ENCODE assay signal across 11 cellular contexts in the genomic region with DNA sequence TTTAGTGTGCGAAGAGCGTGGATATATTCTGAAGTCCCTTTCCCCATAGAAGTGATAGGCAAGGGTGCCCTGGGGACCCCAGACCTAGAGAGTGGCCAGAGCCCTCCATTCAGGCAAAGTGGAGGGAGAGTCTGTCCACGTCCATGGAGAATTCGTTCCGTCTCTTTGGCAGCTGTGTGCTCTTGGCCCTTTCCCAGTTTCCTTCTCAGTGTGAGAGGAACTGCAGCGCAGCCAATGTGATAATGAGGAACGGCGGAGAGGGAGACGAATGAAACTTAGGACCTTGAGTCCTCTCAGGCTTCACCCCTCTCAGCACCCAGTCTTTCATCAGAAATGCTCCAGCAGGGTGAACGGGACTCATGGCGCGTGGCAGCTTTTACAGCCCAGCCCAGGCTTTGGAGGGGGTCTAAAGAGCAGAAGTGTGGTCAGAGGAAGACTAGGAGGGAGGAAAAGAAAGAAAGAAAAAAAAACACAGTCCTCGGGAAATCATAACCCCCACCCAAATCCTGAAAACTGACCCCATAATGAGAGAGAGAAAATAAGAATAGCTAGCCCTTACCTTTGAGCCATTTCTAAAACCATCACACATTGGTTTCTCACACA.
DNase-seq lines count a peak whose midpoint lies in the region; ATAC-seq and TF ChIP-seq lines count a peak whose summit lies in the region.
"Had no signal": no experiment of that assay in that cellular context is flagged by ENCODE, and none has a peak within 500 bp of the region (broad histone marks: within the 10 kb centered on the region; RNA-seq: fewer than 3 reads in every experiment).

No MANE protein-coding gene starts in this region.

- peak overlapping the region; percentile 76 to 94 (median 90) for H3K27ac Mint-ChIP-seq in immature natural killer cell

- in situ Hi-C loops in GM23248 (cut with MboI), result loop anchor here (10.0 kb wide), 2 partner anchors 123 to 223 kb away; partner anchors contain the start of gene CABLES1

- H3K79me2 ChIP-seq in GM23248 (ENCODE audit: insufficient read depth), result no peaks in the 10 kb centered on the region

- DNase-seq in GM23248, result no peak
- peak in 29 of 56 donors; percentile 1 to 53 (median 21) for DNase-seq in amygdala (lab: John Stamatoyannopoulos, UW)
- no peak for DNase-seq in immature natural killer cell
- DNase-seq in sigmoid colon, result peak; percentile 80
- no peak for DNase-seq in NCI-H69 (lab: John Stamatoyannopoulos, UW)
- DNase-seq in cerebellum (ENCODE audit: low spot score), result no peak
- DNase-seq: amniotic stem cell, DMS153, NCI-H1436 treated with DMSO at 0.1 percent for 48 hours had no signal

- H3K4me3 ChIP-seq in GM23248 (no peak overlapping the region), sigmoid colon (peak overlapping the region in 1 of 4 donors; percentile 8)

- ATAC-seq in HG02571 (IDR thresholded peaks at IDR 0.05; ENCODE audit: unreplicated experiment) (no peak), GM18907 (IDR thresholded peaks at IDR 0.05; ENCODE audit: unreplicated experiment) (no peak)

- peaks cover 0 to 6% (median 2%) of the 10 kb centered on the region in 3 donors for H3K27me3 Mint-ChIP-seq in immature natural killer cell (ENCODE audit: low read depth in 3 of 3)

- peaks cover 4 to 21% (median 17%) of the 10 kb centered on the region in 3 donors for H3K36me3 Mint-ChIP-seq in immature natural killer cell

- TF ChIP-seq EP300 in sigmoid colon (IDR thresholded peaks at IDR 0.05), result no peak

- H3K9ac ChIP-seq in GM23248, result no peak overlapping the region

- H3K4me1 Mint-ChIP-seq in immature natural killer cell, result peaks cover 45 to 48% of the 10 kb centered on the region in 2 donors

- peaks cover 20% of the 10 kb centered on the region for H3F3A ChIP-seq in GM23248 (ENCODE audit: insufficient read depth)

- H3K4me3 Mint-ChIP-seq in immature natural killer cell, result peak overlapping the region; percentile 74 to 84 (median 80)

- WGBS in GM23248 (ENCODE audit: low coverage in 1 of 2, low lambda C conversion rate in 2 of 2, missing lambda C conversion rate in 2 of 2), 2 experiments, result 59 to 69% methylated on average over 13 of the region's 13 CpGs
- WGBS in sigmoid colon, 2 donors, result 79 to 80% methylated on average over 13 of the region's 13 CpGs

- no peaks in the 10 kb centered on the region for H4K20me1 ChIP-seq in GM23248 (ENCODE audit: insufficient read depth)

- H3K27me3 ChIP-seq in GM23248 (replicated peaks; ENCODE audit: insufficient read depth), result no peaks in the 10 kb centered on the region
- H3K27me3 ChIP-seq in sigmoid colon, result no peaks in the 10 kb centered on the region

- intact Hi-C loops in sigmoid colon (cut with DNase I), result no loop called here

- peak overlapping the region; percentile 25; the same call in 1 of the 2 replicates for H2AFZ ChIP-seq in GM23248

- peak overlapping the region; percentile 19 for H3K4me2 ChIP-seq in GM23248 (ENCODE audit: unreplicated experiment)

- H3K27ac ChIP-seq in GM23248, result peak overlapping the region; percentile 40; the same call in 1 of the 2 replicates
- H3K27ac ChIP-seq in sigmoid colon, result peak overlapping the region; percentile 56 to 67 (median 60)

- no peak for TF ChIP-seq CTCF in sigmoid colon (IDR thresholded peaks at IDR 0.05)

- H3K9me2 ChIP-seq in GM23248 (ENCODE audit: insufficient read depth), result no peaks in the 10 kb centered on the region

- H3K9me3 ChIP-seq in GM23248 (ENCODE audit: low read depth) (no peaks in the 10 kb centered on the region), sigmoid colon (no peaks in the 10 kb centered on the region)

- no peaks in the 10 kb centered on the region for H3K9me3 Mint-ChIP-seq in immature natural killer cell

- peaks cover 36% of the 10 kb centered on the region for H3K4me1 ChIP-seq in GM23248 (ENCODE audit: insufficient read depth)
- peaks cover 0 to 28% (median 10%) of the 10 kb centered on the region in 4 donors for H3K4me1 ChIP-seq in sigmoid colon

- H3K36me3 ChIP-seq in GM23248 (ENCODE audit: low read depth) (no peaks in the 10 kb centered on the region), sigmoid colon (no peaks in the 10 kb centered on the region)

- TF ChIP-seq POLR2A in sigmoid colon (IDR thresholded peaks at IDR 0.05), result no peak

Comparison
In these comparisons a context has a peak if more than half of its experiments do, and no peak if none do; other contexts are left out.
1. DNase-seq: peak in amygdala (29 of 56) and sigmoid colon (single experiment); none in GM23248 (single experiment), immature natural killer cell (0 of 3), NCI-H69 (single experiment) and cerebellum (single experiment).